14 cellular contexts compared by ENCODE assay signal in genomic region chr7:3649250-3649649, GRCh38.
DNase-seq lines count a peak whose midpoint lies in the region; ATAC-seq and TF ChIP-seq lines count a peak whose summit lies in the region.
"Had no signal": no experiment of that assay in that cellular context is flagged by ENCODE, and none has a peak within 500 bp of the region (broad histone marks: within the 10 kb centered on the region; RNA-seq: fewer than 3 reads in every experiment).

No MANE protein-coding gene starts in this region.

- H3K4me1 ChIP-seq in hepatocyte (ENCODE audit: insufficient read depth) (no peaks in the 10 kb centered on the region), esophagus muscularis mucosa (no peaks in the 10 kb centered on the region)
- H3K4me1 ChIP-seq: parathyroid adenoma had no signal

- TF ChIP-seq CTCF in LNCAP (IDR thresholded peaks at IDR 0.05) (peak; percentile 24; the same call in 1 of the 2 replicates), hepatocyte (IDR thresholded peaks at IDR 0.05; ENCODE audit: poor library complexity) (peak; percentile 11), esophagus muscularis mucosa (IDR thresholded peaks at IDR 0.05) (no peak)

- ATAC-seq in HG03565 (IDR thresholded peaks at IDR 0.05; ENCODE audit: unreplicated experiment): no peak
- ATAC-seq: mucosa of descending colon; stimulated activated naive CD8-positive, alpha-beta T cell treated with anti-CD3 and anti-CD28 coated beads, Interleukin-15, amount 100 ng/mL, for 72 hours had no signal

- no peaks in the 10 kb centered on the region for H3K9me2 ChIP-seq in hepatocyte (replicated peaks; ENCODE audit: insufficient read depth)

- H3K79me2 ChIP-seq in hepatocyte: no peaks in the 10 kb centered on the region
- H3K79me2 ChIP-seq: parathyroid adenoma had no signal

- intact Hi-C loops in esophagus muscularis mucosa (cut with DNase I): no loop called here

- no peak for TF ChIP-seq EP300 in esophagus muscularis mucosa (IDR thresholded peaks at IDR 0.05)

- H3K9me3 ChIP-seq in hepatocyte (ENCODE audit: low read depth) (no peaks in the 10 kb centered on the region), esophagus muscularis mucosa (no peaks in the 10 kb centered on the region)
- H3K9me3 ChIP-seq: mucosa of descending colon had no signal

- no peaks in the 10 kb centered on the region for H3K36me3 ChIP-seq in hepatocyte (replicated peaks; ENCODE audit: insufficient read depth, low read depth)
- no peaks in the 10 kb centered on the region for H3K36me3 ChIP-seq in esophagus muscularis mucosa

- no peak overlapping the region for H2AFZ ChIP-seq in hepatocyte
- H2AFZ ChIP-seq: parathyroid adenoma had no signal

- no peak overlapping the region for H3K4me2 ChIP-seq in hepatocyte

- DNase-seq in ACHN: peak; percentile 29
- peak; percentile 10 for DNase-seq in amniotic epithelial cell (ENCODE audit: low read depth)
- no peak for DNase-seq in hepatocyte (ENCODE audit: low spot score)
- DNase-seq in esophagus muscularis mucosa (ENCODE audit: extremely low spot score): no peak
- no peak for DNase-seq in Kasumi-1 (lab: John Stamatoyannopoulos, UW)
- no peak for DNase-seq in dedifferentiated amniotic fluid mesenchymal stem cell (ENCODE audit: extremely low spot score)
- DNase-seq: activated gamma-delta T cell treated with Interleukin-2 at 50 U/mL for 16 hours; kidney; mucosa of descending colon; NCI-H2171 treated with DMSO at 0.1 percent for 48 hours; stimulated activated naive CD8-positive, alpha-beta T cell treated with anti-CD3 and anti-CD28 coated beads, Interleukin-15, amount 100 ng/mL, for 72 hours had no signal

- in situ Hi-C loops in ACHN (cut with HindIII; ENCODE audit: low pct_ligation_motif_present, low pct_unique_long_range_greater_than_20kb, low sequenced_read_pairs): no loop called here

- H3K4me3 ChIP-seq in hepatocyte (no peak overlapping the region), esophagus muscularis mucosa (no peak overlapping the region)
- H3K4me3 ChIP-seq: mucosa of descending colon had no signal

- no peak overlapping the region for H3K27ac ChIP-seq in hepatocyte
- no peak overlapping the region for H3K27ac ChIP-seq in esophagus muscularis mucosa (replicated peaks in 1 of 4)
- H3K27ac ChIP-seq: parathyroid adenoma had no signal

- H3K27me3 ChIP-seq in hepatocyte (no peaks in the 10 kb centered on the region), esophagus muscularis mucosa (no peaks in the 10 kb centered on the region)

- WGBS in hepatocyte (ENCODE audit: low lambda C conversion rate, missing lambda C conversion rate): 95% methylated on average over 2 of the region's 2 CpGs
- WGBS in esophagus muscularis mucosa: 100% methylated on average over 2 of the region's 2 CpGs

- no peak for TF ChIP-seq POLR2A in esophagus muscularis mucosa (IDR thresholded peaks at IDR 0.05; ENCODE audit: low read depth)

- no peaks in the 10 kb centered on the region for H4K20me1 ChIP-seq in hepatocyte (ENCODE audit: insufficient read depth, poor library complexity, severe bottlenecking)

Comparison
In these comparisons a context has a peak if more than half of its experiments do, and no peak if none do; other contexts are left out.
1. DNase-seq: peak in ACHN (single experiment) and amniotic epithelial cell (single experiment); none in hepatocyte (single experiment), esophagus muscularis mucosa (single experiment), Kasumi-1 (0 of 2) and dedifferentiated amniotic fluid mesenchymal stem cell (single experiment).
2. CTCF ChIP-seq: peak in LNCAP (single experiment) and hepatocyte (single experiment); none in esophagus muscularis mucosa (0 of 3).